Comparison of ENCODE assay signal across 5 cellular contexts in genomic region chr12:10453-10852, GRCh38. TPM values are rescaled to one million over a fixed set of nuclear protein-coding genes. Genes with fewer than 3 reads are reported as not detected.
"Had no signal": no experiment of that assay in that cellular context is flagged by ENCODE, and none has a peak within 500 bp of the region (broad histone marks: within the 10 kb centered on the region; RNA-seq: fewer than 3 reads in every experiment).

No MANE protein-coding gene starts in this region.

RNA-seq across cellular contexts. Expression of gene IQSEC3, which starts 56.1 kb away (rescaled TPM):
- total RNA-seq: M059J, OCI-LY7, PC-9, RPMI7951, SK-MEL-5 had no signal
